Comparison of ENCODE assay signal across 8 cellular contexts in the genomic region with DNA sequence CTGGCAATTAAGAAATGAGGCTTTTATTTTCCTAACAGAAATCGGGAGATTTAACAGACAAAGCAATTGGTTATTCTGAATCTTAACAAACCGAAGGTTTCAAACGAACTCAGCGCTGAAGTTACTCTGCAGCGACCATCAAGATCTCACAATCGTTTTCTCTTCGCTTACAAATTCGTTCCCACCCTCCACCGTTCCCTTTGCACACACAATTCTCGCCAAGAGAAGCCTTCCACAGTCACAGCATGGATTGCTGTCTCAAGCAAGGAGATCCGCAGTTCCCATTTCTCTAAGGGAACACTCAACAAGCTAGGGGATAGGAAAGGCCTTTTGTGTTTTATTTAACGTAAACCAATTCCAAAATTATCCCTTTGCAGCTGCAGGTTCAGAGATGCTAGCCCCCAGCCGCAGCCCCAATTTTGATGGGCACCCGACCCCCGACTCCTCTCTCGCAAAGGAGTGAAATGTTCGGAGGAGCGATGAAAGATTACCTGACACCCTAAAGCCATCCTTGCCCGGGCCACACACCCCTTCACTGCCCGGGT. TPM values are rescaled to one million over a fixed set of nuclear protein-coding genes. Genes with fewer than 3 reads are reported as not detected.
DNase-seq lines count a peak whose midpoint lies in the region; ATAC-seq and TF ChIP-seq lines count a peak whose summit lies in the region.

No MANE protein-coding gene starts in this region.

- TF ChIP-seq CTCF in PC-3 (conservative IDR thresholded peaks at IDR 0.05; ENCODE audit: low read depth, low read length) (no peak), mucosa of descending colon (IDR thresholded peaks at IDR 0.05) (no peak)

- peak overlapping the region; percentile 80; the same call in 1 of the 2 replicates for H2AFZ ChIP-seq in PC-3 (ENCODE audit: low read length)

- no peaks in the 10 kb centered on the region for H3K9me2 ChIP-seq in PC-3 (replicated peaks; ENCODE audit: low read length)

- peaks cover 31% of the 10 kb centered on the region for H4K20me1 ChIP-seq in PC-3 (ENCODE audit: low read length)

- WGBS in ectodermal cell, 2 experiments, result 0 to 1% methylated on average over 20 of the region's 20 CpGs

- peaks cover 4% of the 10 kb centered on the region for H3F3A ChIP-seq in PC-3 (ENCODE audit: low read length, unreplicated experiment)

- intact Hi-C loops in PC-3 (cut with micrococcal nuclease), result loop anchor here (5.0 kb wide), 1 partner anchor 99 kb away; no protein-coding TSS in a partner anchor
- intact Hi-C loops in mucosa of descending colon (cut with DNase I, micrococcal nuclease), result no loop called here

- BruUV-seq in PC-3 (replicated peaks; lab: Mats Ljungman, UMichigan), result no TSS peak

- CTCF ChIA-PET in PC-3 (lab: Charles Lee), result interaction anchor here (1.6 kb wide), 1 partner anchor 12 kb away, joined by 5 read pairs; no protein-coding TSS in a partner anchor

- H3K9ac ChIP-seq in PC-3 (ENCODE audit: low read length), result peak overlapping the region; percentile 92

- peak overlapping the region; percentile 65 for H3K27ac ChIP-seq in PC-3 (ENCODE audit: low read length)
- H3K27ac ChIP-seq in ectodermal cell (ENCODE audit: insufficient read depth, low read depth, low read length, poor library complexity, severe bottlenecking), result no peak overlapping the region

- ATAC-seq in PC-3, result peak; percentile 18
- peak; percentile 10 for ATAC-seq in mucosa of descending colon
- ATAC-seq in esophagus mucosa, result no peak

- peak overlapping the region; percentile 99 for H3K4me2 ChIP-seq in PC-3 (ENCODE audit: low read length)

- H3K4me1 ChIP-seq in PC-3 (ENCODE audit: insufficient read depth, low read length) (peaks cover 34% of the 10 kb centered on the region), ectodermal cell (ENCODE audit: control insufficient read depth, insufficient read depth, low read length) (peaks cover 6% of the 10 kb centered on the region), mucosa of descending colon (ENCODE audit: low read depth) (peaks cover 17% of the 10 kb centered on the region)

- DNase-seq in DMS53 (lab: John Stamatoyannopoulos, UW), result peak; percentile 57
- no peak for DNase-seq in DMS53 treated with DMSO at 0.1 percent for 48 hours (lab: John Stamatoyannopoulos, UW; ENCODE audit: unreplicated experiment)
- DNase-seq in PC-3, result peak; percentile 42
- DNase-seq in mucosa of descending colon, result peak in 1 of 3 donors; percentile 33
- no peak for DNase-seq in NCI-H187 treated with DMSO at 0.1 percent for 48 hours (lab: John Stamatoyannopoulos, UW)
- no peak for DNase-seq in NCI-H1694 (lab: John Stamatoyannopoulos, UW)

- no peaks in the 10 kb centered on the region for H3K36me3 ChIP-seq in PC-3 (ENCODE audit: low read depth, low read length)
- H3K36me3 ChIP-seq in ectodermal cell (ENCODE audit: control insufficient read depth, insufficient read depth, low read length), result no peaks in the 10 kb centered on the region
- H3K36me3 ChIP-seq in mucosa of descending colon (ENCODE audit: low read depth), result no peaks in the 10 kb centered on the region

- H3K27me3 ChIP-seq in PC-3 (ENCODE audit: low read length) (no peaks in the 10 kb centered on the region), ectodermal cell (ENCODE audit: control insufficient read depth, insufficient read depth, low read length, poor library complexity, severe bottlenecking) (no peaks in the 10 kb centered on the region)

- H3K9me3 ChIP-seq in PC-3 (ENCODE audit: low read length) (no peaks in the 10 kb centered on the region), ectodermal cell (ENCODE audit: control insufficient read depth, low read length) (no peaks in the 10 kb centered on the region), mucosa of descending colon (no peaks in the 10 kb centered on the region)

- peak overlapping the region; percentile 79 for H3K4me3 ChIP-seq in PC-3 (ENCODE audit: low read length)
- H3K4me3 ChIP-seq in ectodermal cell (ENCODE audit: insufficient read depth, low read depth, low read length), result peak overlapping the region; percentile 83
- peak overlapping the region; percentile 82 for H3K4me3 ChIP-seq in mucosa of descending colon

- H3K79me2 ChIP-seq in PC-3 (ENCODE audit: low read length), result peaks cover 57% of the 10 kb centered on the region

- POLR2A ChIA-PET in PC-3 (lab: Charles Lee; ENCODE audit: unreplicated experiment), result interaction anchor here (1.0 kb wide), 1 partner anchor 97 kb away, joined by 3 read pairs; no protein-coding TSS in a partner anchor

RNA-seq across cellular contexts. Expression of a gene that starts 0.8 kb away (rescaled TPM):
- total RNA-seq in PC-3 (2014; rRNA removed) (13.1 and 16.0 TPM in 2 replicates), mucosa of descending colon (10 to 100 TPM; 12.9 to 20.6 (median 16.3) TPM), esophagus mucosa (11.9 TPM)
- polyA plus RNA-seq in ectodermal cell (2013, experiment 1 of 4), result 15.8 TPM
- polyA plus RNA-seq in ectodermal cell (2013, experiment 2 of 4), result 24.0 TPM
- polyA plus RNA-seq in ectodermal cell (2013, experiment 3 of 4), result 16.4 TPM
- 17.9 TPM for polyA plus RNA-seq in ectodermal cell (2013, experiment 4 of 4)

RNA-seq across cellular contexts. Expression of a gene that starts 15.5 kb away (rescaled TPM):
- total RNA-seq in PC-3 (2014; rRNA removed) (119 and 136 TPM in 2 replicates), mucosa of descending colon (100 to 1,000 TPM; 105 to 120 (median 112) TPM), esophagus mucosa (89.9 TPM)
- 101 TPM for polyA plus RNA-seq in ectodermal cell (2013, experiment 1 of 4)
- polyA plus RNA-seq in ectodermal cell (2013, experiment 2 of 4), result 100 TPM
- polyA plus RNA-seq in ectodermal cell (2013, experiment 3 of 4), result 72.8 TPM
- 78.6 TPM for polyA plus RNA-seq in ectodermal cell (2013, experiment 4 of 4)

Comparison
In these comparisons a context has a peak if more than half of its experiments do, and no peak if none do; other contexts are left out.
1. DNase-seq: peak in DMS53 (single experiment) and PC-3 (single experiment); none in DMS53 treated with DMSO at 0.1 percent for 48 hours (single experiment), NCI-H187 treated with DMSO at 0.1 percent for 48 hours (single experiment) and NCI-H1694 (single experiment).
2. Peak in every context shown above with its lines, with median percentiles within 50 percentile points of each other: H3K4me3 ChIP-seq.